In genomic region chr20:35274172-35275092, GRCh38 we compare ENCODE assay signal across 2 cellular contexts.
TF ChIP-seq lines count a peak whose summit lies in the region.

No MANE protein-coding gene starts in this region.

TF ChIP-seq in A549, 52 proteins besides CTCF, POLR2A, EP300 and RAD21:
- TF ChIP-seq ZFP36 (IDR thresholded peaks at IDR 0.05; ENCODE audit: borderline replicate concordance, partially characterized antibody) (no peak), ESRRA (IDR thresholded peaks at IDR 0.05; ENCODE audit: borderline replicate concordance, low read length) (no peak), SMC3 (IDR thresholded peaks at IDR 0.05) (no peak), JUN (IDR thresholded peaks at IDR 0.05) (no peak; a peak in 1 of 5 replicates), RCOR1 (IDR thresholded peaks at IDR 0.05; ENCODE audit: low read depth, low read length) (no peak), RNF2 (IDR thresholded peaks at IDR 0.05; ENCODE audit: borderline replicate concordance, low read depth) (no peak), MAZ (IDR thresholded peaks at IDR 0.05; ENCODE audit: borderline replicate concordance, low read depth, low read length) (no peak), CBX2 (IDR thresholded peaks at IDR 0.05; ENCODE audit: borderline replicate concordance, low read depth) (no peak), FOXS1 (CRISPR knock-in tag; IDR thresholded peaks at IDR 0.05) (no peak)
- TF ChIP-seq, protein P1, sequence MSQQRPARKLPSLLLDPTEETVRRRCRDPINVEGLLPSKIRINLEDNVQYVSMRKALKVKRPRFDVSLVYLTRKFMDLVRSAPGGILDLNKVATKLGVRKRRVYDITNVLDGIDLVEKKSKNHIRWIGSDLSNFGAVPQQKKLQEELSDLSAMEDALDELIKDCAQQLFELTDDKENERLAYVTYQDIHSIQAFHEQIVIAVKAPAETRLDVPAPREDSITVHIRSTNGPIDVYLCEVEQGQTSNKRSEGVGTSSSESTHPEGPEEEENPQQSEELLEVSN (IDR thresholded peaks at IDR 0.05; ENCODE audit: borderline replicate concordance, low read depth), result no peak
TF ChIP-seq in A549: peak in this region for 0.

TF ChIP-seq in K562, 482 proteins besides CTCF, POLR2A, EP300 and RAD21:
- TF ChIP-seq U2AF1 (optimal IDR thresholded peaks at IDR 0.05; ENCODE audit: low read depth, low read length), result no peak
- TF ChIP-seq POLR2G (IDR thresholded peaks at IDR 0.05; ENCODE audit: low read depth, low read length), result peak; percentile 49; the same call in 1 of the 2 replicates
